1 cellular context compared by ENCODE assay signal in genomic region chr4:1305781-1306455, GRCh38.
TF ChIP-seq lines count a peak whose summit lies in the region.

No MANE protein-coding gene starts in this region.

TF ChIP-seq in GM12878, 131 proteins besides CTCF, POLR2A, EP300 and RAD21:
- no peak for TF ChIP-seq DPF2 (IDR thresholded peaks at IDR 0.05)
- TF ChIP-seq POU2F2 (IDR thresholded peaks at IDR 0.05; ENCODE audit: borderline replicate concordance, low read depth, low read length), result peak; percentile 71; the same call in 1 of the 3 replicates
- no peak for TF ChIP-seq SP1 (IDR thresholded peaks at IDR 0.05; ENCODE audit: low read depth, low read length)
- no peak for TF ChIP-seq NR2C1 (IDR thresholded peaks at IDR 0.05)
- TF ChIP-seq WRNIP1 (IDR thresholded peaks at IDR 0.05; ENCODE audit: borderline replicate concordance, low read depth, low read length), result no peak
- TF ChIP-seq RUNX3 (IDR thresholded peaks at IDR 0.05; ENCODE audit: low read length), result peak; percentile 36
- TF ChIP-seq, protein P1, sequence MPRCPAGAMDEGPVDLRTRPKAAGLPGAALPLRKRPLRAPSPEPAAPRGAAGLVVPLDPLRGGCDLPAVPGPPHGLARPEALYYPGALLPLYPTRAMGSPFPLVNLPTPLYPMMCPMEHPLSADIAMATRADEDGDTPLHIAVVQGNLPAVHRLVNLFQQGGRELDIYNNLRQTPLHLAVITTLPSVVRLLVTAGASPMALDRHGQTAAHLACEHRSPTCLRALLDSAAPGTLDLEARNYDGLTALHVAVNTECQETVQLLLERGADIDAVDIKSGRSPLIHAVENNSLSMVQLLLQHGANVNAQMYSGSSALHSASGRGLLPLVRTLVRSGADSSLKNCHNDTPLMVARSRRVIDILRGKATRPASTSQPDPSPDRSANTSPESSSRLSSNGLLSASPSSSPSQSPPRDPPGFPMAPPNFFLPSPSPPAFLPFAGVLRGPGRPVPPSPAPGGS (IDR thresholded peaks at IDR 0.05; ENCODE audit: borderline replicate concordance, insufficient read depth, low read depth, low read length, poor library complexity, severe bottlenecking), result no peak
- no peak for TF ChIP-seq IRF5 (IDR thresholded peaks at IDR 0.05; ENCODE audit: borderline replicate concordance)
- no peak for TF ChIP-seq SREBF2 (IDR thresholded peaks at IDR 0.05; ENCODE audit: low read length)
- TF ChIP-seq TARDBP (IDR thresholded peaks at IDR 0.05; ENCODE audit: borderline replicate concordance), result no peak
- no peak for TF ChIP-seq SUZ12 (IDR thresholded peaks at IDR 0.05; ENCODE audit: unreplicated experiment)
- no peak for TF ChIP-seq NR2C2 (IDR thresholded peaks at IDR 0.05; ENCODE audit: borderline replicate concordance, control insufficient read depth, insufficient read length, low read depth)
- TF ChIP-seq EED (IDR thresholded peaks at IDR 0.05; ENCODE audit: low read depth), result no peak
- TF ChIP-seq FOS (IDR thresholded peaks at IDR 0.05; ENCODE audit: borderline replicate concordance, extremely low read depth, insufficient read length), result no peak
- no peak for TF ChIP-seq PKNOX1 (IDR thresholded peaks at IDR 0.05)
- TF ChIP-seq BCL11A (IDR thresholded peaks at IDR 0.05; ENCODE audit: low read depth, low read length), result no peak
- no peak for TF ChIP-seq SREBF1 (IDR thresholded peaks at IDR 0.05; ENCODE audit: low read length)
